18 cellular contexts compared by ENCODE assay signal in genomic region chr5:143433680-143434079, GRCh38. TPM values are rescaled to one million over a fixed set of nuclear protein-coding genes. Genes with fewer than 3 reads are reported as not detected.
DNase-seq lines count a peak whose midpoint lies in the region; ATAC-seq and TF ChIP-seq lines count a peak whose summit lies in the region.
"Had no signal": no experiment of that assay in that cellular context is flagged by ENCODE, and none has a peak within 500 bp of the region (broad histone marks: within the 10 kb centered on the region; RNA-seq: fewer than 3 reads in every experiment).

No MANE protein-coding gene starts in this region.

- no peaks in the 10 kb centered on the region for H3F3A ChIP-seq in GM23338 (replicated peaks; ENCODE audit: low read depth)

- no peaks in the 10 kb centered on the region for H3K36me3 ChIP-seq in GM23338 (ENCODE audit: insufficient read depth)
- no peaks in the 10 kb centered on the region for H3K36me3 ChIP-seq in naive thymus-derived CD4-positive, alpha-beta T cell (ENCODE audit: control insufficient read depth in 2 of 3, insufficient read depth in 3 of 3, low read length in 3 of 3)

- intact Hi-C loops in naive thymus-derived CD4-positive, alpha-beta T cell (cut with micrococcal nuclease) = loop anchor here in 1 of 2 donors (1.0 kb wide), 1 partner anchor 29 kb away; no protein-coding TSS in a partner anchor

- H3K9me3 Mint-ChIP-seq in GM23338 = no peaks in the 10 kb centered on the region
- H3K9me3 Mint-ChIP-seq in activated T-cell treated with anti-CD3 and anti-CD28 coated beads, Interleukin-2, amount 50 U/mL, for 4 hours = no peaks in the 10 kb centered on the region
- H3K9me3 Mint-ChIP-seq in naive thymus-derived CD4-positive, alpha-beta T cell = peaks cover 0 to 3% (median 0%) of the 10 kb centered on the region in 11 donors

- H3K36me3 Mint-ChIP-seq in GM23338 (ENCODE audit: low read depth) = no peaks in the 10 kb centered on the region
- H3K36me3 Mint-ChIP-seq in activated T-cell treated with anti-CD3 and anti-CD28 coated beads, Interleukin-2, amount 50 U/mL, for 4 hours (ENCODE audit: insufficient read depth) = peaks cover 4% of the 10 kb centered on the region
- peaks cover 0 to 13% (median 0%) of the 10 kb centered on the region in 5 donors for H3K36me3 Mint-ChIP-seq in naive thymus-derived CD4-positive, alpha-beta T cell

- H3K9me3 ChIP-seq in naive thymus-derived CD4-positive, alpha-beta T cell (ENCODE audit: control insufficient read depth in 2 of 3, low read length in 3 of 3) = no peaks in the 10 kb centered on the region
- H3K9me3 ChIP-seq: testis had no signal

- H3K4me3 ChIP-seq in GM23338 = no peak overlapping the region
- H3K4me3 ChIP-seq in naive thymus-derived CD4-positive, alpha-beta T cell (ENCODE audit: low read length) = peak overlapping the region; percentile 70
- H3K4me3 ChIP-seq: testis had no signal

- DNase-seq in DMS53 (lab: John Stamatoyannopoulos, UW) = peak; percentile 25
- DNase-seq in DMS53 treated with DMSO at 0.1 percent for 48 hours (lab: John Stamatoyannopoulos, UW; ENCODE audit: unreplicated experiment) = no peak
- DNase-seq in GM23338 (ENCODE audit: low spot score) = no peak
- no peak for DNase-seq in activated T-cell treated with anti-CD3 and anti-CD28 coated beads, Interleukin-2, amount 50 U/mL, for 4 hours
- DNase-seq in naive thymus-derived CD4-positive, alpha-beta T cell = peak in 1 of 9 donors; percentile 7
- no peak for DNase-seq in pons (ENCODE audit: low spot score)
- no peak for DNase-seq in NCI-H2029 (lab: John Stamatoyannopoulos, UW)
- DNase-seq: DMS153, foreskin keratinocyte, GOT3, NCI-H1930, NCI-H774, nucleus accumbens, small intestine, testis had no signal

- no peak overlapping the region for H3K27ac ChIP-seq in GM23338 (ENCODE audit: low read depth)
- peak overlapping the region; percentile 81 for H3K27ac ChIP-seq in naive thymus-derived CD4-positive, alpha-beta T cell (ENCODE audit: low read depth, low read length)
- H3K27ac ChIP-seq: 22Rv1, foreskin keratinocyte, testis, VCaP had no signal

- H3K27me3 ChIP-seq in GM23338 (ENCODE audit: insufficient read depth) = no peaks in the 10 kb centered on the region
- no peaks in the 10 kb centered on the region for H3K27me3 ChIP-seq in naive thymus-derived CD4-positive, alpha-beta T cell (ENCODE audit: control insufficient read depth in 2 of 2, insufficient read depth in 2 of 2, low read length in 2 of 2)
- H3K27me3 ChIP-seq: foreskin keratinocyte, testis had no signal

- no peak for TF ChIP-seq CTCF in GM23338 (conservative IDR thresholded peaks at IDR 0.05; ENCODE audit: low read depth in 2 of 2)

- CTCF ChIA-PET in naive thymus-derived CD4-positive, alpha-beta T cell (lab: Charles Lee) = interaction anchor here (0.7 to 2.4 kb wide), 6 partner anchors 16 to 134 kb away, joined by 3 to 16 read pairs (median 4); partner anchors contain the start of gene NR3C1

- H3K4me2 ChIP-seq in GM23338 = no peak overlapping the region

- no peak overlapping the region for H3K4me3 Mint-ChIP-seq in GM23338
- H3K4me3 Mint-ChIP-seq in activated T-cell treated with anti-CD3 and anti-CD28 coated beads, Interleukin-2, amount 50 U/mL, for 4 hours = peak overlapping the region; percentile 86
- peak overlapping the region; percentile 93 to 99 (median 96) for H3K4me3 Mint-ChIP-seq in naive thymus-derived CD4-positive, alpha-beta T cell

- H3K79me2 ChIP-seq in GM23338 (replicated peaks; ENCODE audit: insufficient read depth) = no peaks in the 10 kb centered on the region

- POLR2A ChIA-PET in naive thymus-derived CD4-positive, alpha-beta T cell (lab: Charles Lee) = interaction anchor here (1.0 to 5.8 kb wide), 10 partner anchors 10 to 757 kb away, joined by 3 to 178 read pairs (median 5); partner anchors contain the start of gene NR3C1

- H3K4me1 Mint-ChIP-seq in GM23338 = peaks cover 17% of the 10 kb centered on the region
- H3K4me1 Mint-ChIP-seq in activated T-cell treated with anti-CD3 and anti-CD28 coated beads, Interleukin-2, amount 50 U/mL, for 4 hours (ENCODE audit: low read depth) = peaks cover 79% of the 10 kb centered on the region
- peaks cover 39 to 77% (median 66%) of the 10 kb centered on the region in 7 donors for H3K4me1 Mint-ChIP-seq in naive thymus-derived CD4-positive, alpha-beta T cell

- ATAC-seq in GM23338 (no peak), GM21360 (IDR thresholded peaks at IDR 0.05; ENCODE audit: unreplicated experiment) (no peak)
- ATAC-seq in activated T-cell treated with anti-CD3 and anti-CD28 coated beads, Interleukin-2, amount 50 U/mL, for 4 hours = no peak
- ATAC-seq in naive thymus-derived CD4-positive, alpha-beta T cell = no peak
- ATAC-seq: foreskin keratinocyte had no signal

- H3K4me1 ChIP-seq in GM23338 (ENCODE audit: insufficient read depth) = peaks cover 14% of the 10 kb centered on the region
- H3K4me1 ChIP-seq in naive thymus-derived CD4-positive, alpha-beta T cell (ENCODE audit: control insufficient read depth in 2 of 2, insufficient read depth in 2 of 2, low read length in 2 of 2) = peaks cover 20 to 27% of the 10 kb centered on the region in 2 donors
- H3K4me1 ChIP-seq: testis had no signal

- H3K9me2 ChIP-seq in GM23338 (ENCODE audit: insufficient read depth) = no peaks in the 10 kb centered on the region

- H3K27ac Mint-ChIP-seq in GM23338 = no peak overlapping the region
- peak overlapping the region; percentile 91 to 100 (median 98) for H3K27ac Mint-ChIP-seq in naive thymus-derived CD4-positive, alpha-beta T cell

- H3K27me3 Mint-ChIP-seq in GM23338 (ENCODE audit: insufficient read depth, low read depth, poor library complexity) = no peaks in the 10 kb centered on the region
- H3K27me3 Mint-ChIP-seq in activated T-cell treated with anti-CD3 and anti-CD28 coated beads, Interleukin-2, amount 50 U/mL, for 4 hours (ENCODE audit: low read depth) = no peaks in the 10 kb centered on the region
- H3K27me3 Mint-ChIP-seq in naive thymus-derived CD4-positive, alpha-beta T cell = no peaks in the 10 kb centered on the region

- 0 out of 2 replicates have a peak overlapping the region, but pooled peaks have one; percentile 14 for H2AFZ ChIP-seq in GM23338

- H4K20me1 ChIP-seq in GM23338 (replicated peaks; ENCODE audit: insufficient read depth) = no peaks in the 10 kb centered on the region

TF ChIP-seq in GM23338, 12 proteins besides CTCF, POLR2A, EP300 and RAD21 (continues in another document):
- TF ChIP-seq ZNF114 (CRISPR knock-in tag; IDR thresholded peaks at IDR 0.05) (no peak), JUNB (IDR thresholded peaks at IDR 0.05; ENCODE audit: unreplicated experiment) (no peak), EZH2phosphoT487 (IDR thresholded peaks at IDR 0.05; ENCODE audit: unreplicated experiment) (no peak), STAT1 (IDR thresholded peaks at IDR 0.05; ENCODE audit: unreplicated experiment) (no peak), REST (IDR thresholded peaks at IDR 0.05; ENCODE audit: unreplicated experiment) (no peak), CREB1 (CRISPR knock-in tag; IDR thresholded peaks at IDR 0.05; ENCODE audit: low read depth) (no peak), ETS1 (IDR thresholded peaks at IDR 0.05) (no peak)

RNA-seq across cellular contexts. Expression of gene NR3C1, which starts 30.2 kb away (rescaled TPM):
- 2.4 and 4.6 TPM in 2 replicates for total RNA-seq in GM23338 (2014; rRNA removed; shearing (Covaris generic))
- polyA plus RNA-seq in GM23338 (2016; fragmentation: Nextera tagmentation; extraction: Ambion mirVana) = 0.89 and 1.2 TPM in 2 replicates
- total RNA-seq in activated T-cell treated with anti-CD3 and anti-CD28 coated beads, Interleukin-2, amount 50 U/mL, for 4 hours = 10 to 100 TPM; 40.2 to 53.3 (median 43.1) TPM
- total RNA-seq in naive thymus-derived CD4-positive, alpha-beta T cell = 100 to 1,000 TPM in 3 of 5 experiments, 10 to 100 TPM in 2; 68.0 to 140 (median 121) TPM
- 10 to 100 TPM; 86.1 to 90.2 TPM for polyA plus RNA-seq in naive thymus-derived CD4-positive, alpha-beta T cell
